ENCODE assay signal across 18 cellular contexts in the genomic region with DNA sequence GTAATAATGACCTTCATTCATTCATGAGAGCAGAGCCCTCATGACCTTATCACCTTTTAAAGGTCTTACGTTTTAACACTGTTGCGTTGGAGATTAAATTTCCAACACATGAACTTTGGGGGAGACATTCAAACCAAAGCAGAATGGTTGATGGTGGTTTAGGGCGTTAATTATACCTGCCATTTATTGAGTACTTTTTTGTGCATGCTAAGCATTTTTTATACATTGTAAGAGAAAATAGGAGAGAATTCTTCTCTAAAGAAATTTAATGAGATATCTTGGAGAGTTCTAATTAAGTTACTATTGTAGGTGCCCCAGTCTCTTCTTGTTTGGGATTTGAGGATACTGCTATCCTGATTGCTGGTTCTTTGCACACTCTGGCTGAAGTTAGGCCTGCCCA. TPM values are rescaled to one million over a fixed set of nuclear protein-coding genes. Genes with fewer than 3 reads are reported as not detected.
DNase-seq lines count a peak whose midpoint lies in the region; ATAC-seq, FAIRE-seq and TF ChIP-seq lines count a peak whose summit lies in the region.
"Had no signal": no experiment of that assay in that cellular context is flagged by ENCODE, and none has a peak within 500 bp of the region (broad histone marks: within the 10 kb centered on the region; RNA-seq: fewer than 3 reads in every experiment).

No MANE protein-coding gene starts in this region.

- H3K14ac ChIP-seq in IMR-90 (replicated peaks; ENCODE audit: low read depth, low read length) (no peak overlapping the region), H1 (ENCODE audit: insufficient read length) (no peak overlapping the region)

- H3K36me3 ChIP-seq in IMR-90 (ENCODE audit: control insufficient read depth, insufficient read depth, low read length) (no peaks in the 10 kb centered on the region), H1 (ENCODE audit: control insufficient read depth in 2 of 4, insufficient read depth in 4 of 4, low read length in 3 of 4) (no peaks in the 10 kb centered on the region), SK-N-SH (replicated peaks in 1 of 2; ENCODE audit: control insufficient read depth in 1 of 2, insufficient read depth in 2 of 2, low read length in 1 of 2) (no peaks in the 10 kb centered on the region)

- H3K56ac ChIP-seq in IMR-90 (ENCODE audit: extremely low read depth, insufficient read depth, low read length) (no peak overlapping the region), H1 (replicated peaks; ENCODE audit: insufficient read length, low read depth, low read length) (no peak overlapping the region)

- POLR2A ChIA-PET in A549 (lab: Yijun Ruan, JAX): no interaction called here
- POLR2A ChIA-PET in IMR-90 (lab: Charles Lee; ENCODE audit: unreplicated experiment): no interaction called here
- POLR2A ChIA-PET in H1 (lab: Charles Lee; ENCODE audit: partially characterized antibody): no interaction called here
- POLR2A ChIA-PET in SK-N-SH (lab: Yijun Ruan, JAX): no interaction called here

- H3K4me3 Mint-ChIP-seq in T-helper 17 cell: no peak overlapping the region

- no peak for FAIRE-seq in A549 (lab: Jason Lieb, UNC)
- FAIRE-seq in H1 (lab: Jason Lieb, UNC): no peak
- FAIRE-seq: GM12892 had no signal

- no peak for ATAC-seq in A549
- no peak for ATAC-seq in IMR-90 (ENCODE audit: low read depth)
- ATAC-seq in T-helper 17 cell: no peak

- H3K79me2 ChIP-seq in H1 (ENCODE audit: control insufficient read depth in 1 of 2, insufficient read depth in 2 of 2, low read length in 2 of 2): peaks cover 0 to 86% of the 10 kb centered on the region in 2 experiments; a peak in 2 of 4 replicates
- H3K79me2 ChIP-seq in SK-N-SH (ENCODE audit: insufficient read depth): peaks cover 91% of the 10 kb centered on the region

- H3F3A ChIP-seq in SK-N-SH (replicated peaks; ENCODE audit: insufficient read depth): peaks cover 4% of the 10 kb centered on the region

- H3K18ac ChIP-seq in IMR-90 (ENCODE audit: low read depth, low read length): no peak overlapping the region
- no peak overlapping the region for H3K18ac ChIP-seq in H1 (ENCODE audit: extremely low read depth, low read length)

- H2BK15ac ChIP-seq in IMR-90 (ENCODE audit: low read depth, low read length): no peak overlapping the region
- no peak overlapping the region for H2BK15ac ChIP-seq in H1 (ENCODE audit: low read length)

- no peak overlapping the region for H3K27ac Mint-ChIP-seq in T-helper 17 cell
- H3K27ac Mint-ChIP-seq: CD4-positive, alpha-beta memory T cell had no signal

- no peak overlapping the region for H3K4me3 ChIP-seq in A549
- H3K4me3 ChIP-seq in IMR-90 (ENCODE audit: insufficient read depth, low read depth, low read length): no peak overlapping the region
- H3K4me3 ChIP-seq in H1 (ENCODE audit: extremely low read depth in 1 of 4, insufficient read depth in 2 of 4, low read depth in 3 of 4, low read length in 4 of 4): no peak overlapping the region
- no peak overlapping the region for H3K4me3 ChIP-seq in SK-N-SH (ENCODE audit: low read depth in 2 of 2, low read length in 1 of 2)

- no peaks in the 10 kb centered on the region for H3K27me3 Mint-ChIP-seq in T-helper 17 cell
- H3K27me3 Mint-ChIP-seq: CD4-positive, alpha-beta memory T cell had no signal

- H3K4me2 ChIP-seq in A549 (no peak overlapping the region), IMR-90 (ENCODE audit: low read depth, low read length) (no peak overlapping the region), H1 (ENCODE audit: insufficient read depth in 1 of 2, low read depth in 2 of 2, low read length in 2 of 2) (no peak overlapping the region), SK-N-SH (no peak overlapping the region)

- no peak overlapping the region for H4K5ac ChIP-seq in IMR-90 (ENCODE audit: low read depth, low read length)
- no peak overlapping the region for H4K5ac ChIP-seq in H1 (ENCODE audit: insufficient read length, low read depth, low read length)

- 93% methylated on average over 3 of the region's 3 CpGs for whole genome bisulfite sequencing in A549 (ENCODE audit: missing lambda C conversion rate)
- no CpG with 5 or more reads among the region's 3 CpGs for WGBS in IMR-90 (ENCODE audit: extremely low coverage in 2 of 2, insufficient read length in 1 of 2), 2 experiments
- 100% methylated on average over 3 of the region's 3 CpGs; no CpG with 5 or more reads in 1 of the 2 experiments for WGBS in H1 (ENCODE audit: extremely low coverage in 1 of 2, insufficient coverage in 1 of 2, insufficient read length in 1 of 2, insufficient replicate concordance in 2 of 2, low coverage in 1 of 2, low lambda C conversion rate in 2 of 2, missing lambda C conversion rate in 1 of 2), 2 experiments
- WGBS in SK-N-SH (ENCODE audit: low lambda C conversion rate): 93% methylated on average over 3 of the region's 3 CpGs

- peaks cover 39% of the 10 kb centered on the region for H3K4me1 ChIP-seq in A549
- peaks cover 14% of the 10 kb centered on the region for H3K4me1 ChIP-seq in IMR-90 (ENCODE audit: control insufficient read depth, insufficient read depth, low read length)
- peaks cover 0 to 7% (median 2%) of the 10 kb centered on the region in 4 experiments; a peak in 3 of 7 replicates for H3K4me1 ChIP-seq in H1 (replicated peaks in 1 of 4; ENCODE audit: control insufficient read depth in 3 of 4, insufficient read depth in 4 of 4, low read length in 3 of 4)
- peaks cover 0 to 14% of the 10 kb centered on the region in 2 experiments; a peak in 3 of 4 replicates for H3K4me1 ChIP-seq in SK-N-SH (ENCODE audit: control insufficient read depth in 1 of 2, insufficient read depth in 2 of 2, low read depth in 1 of 2, low read length in 1 of 2)

- 0 out of 3 replicates have a peak, but pooled peaks cover 2% of the 10 kb centered on the region for H3K9me3 ChIP-seq in A549
- H3K9me3 ChIP-seq in IMR-90 (ENCODE audit: control insufficient read depth, insufficient read depth, low read length): no peaks in the 10 kb centered on the region
- peaks cover 0 to 8% of the 10 kb centered on the region in 2 experiments; a peak in 1 of 4 replicates for H3K9me3 ChIP-seq in H1 (ENCODE audit: insufficient read depth in 2 of 2, low read depth in 1 of 2, low read length in 1 of 2)
- H3K9me3 ChIP-seq in T-helper 17 cell (ENCODE audit: control insufficient read depth, low read length, poor library complexity, severe bottlenecking): no peaks in the 10 kb centered on the region
- no peaks in the 10 kb centered on the region for H3K9me3 ChIP-seq in SK-N-SH

- no peak overlapping the region for H2AFZ ChIP-seq in IMR-90 (replicated peaks; ENCODE audit: low read length, poor library complexity)
- H2AFZ ChIP-seq in H1 (ENCODE audit: low read length): no peak overlapping the region
- no peak overlapping the region for H2AFZ ChIP-seq in SK-N-SH (ENCODE audit: low read depth)

- H2AK9ac ChIP-seq in IMR-90 (replicated peaks; ENCODE audit: low read depth, low read length, poor library complexity): no peak overlapping the region

- H4K91ac ChIP-seq in IMR-90 (ENCODE audit: insufficient read depth, low read depth, low read length) (no peak overlapping the region), H1 (replicated peaks; ENCODE audit: insufficient read length, low read length) (no peak overlapping the region)

- BruUV-seq in IMR-90 (replicated peaks; lab: Mats Ljungman, UMichigan): no TSS peak

- TF ChIP-seq POLR2A in A549 (IDR thresholded peaks at IDR 0.05; ENCODE audit: low read length) (no peak), IMR-90 (IDR thresholded peaks at IDR 0.05; ENCODE audit: low read depth, low read length) (no peak), H1 (IDR thresholded peaks at IDR 0.05; ENCODE audit: control extremely low read depth in 1 of 2, low read depth in 2 of 2, low read length in 2 of 2) (no peak)

- H2BK5ac ChIP-seq in IMR-90 (ENCODE audit: low read depth, low read length, poor library complexity, severe bottlenecking) (no peak overlapping the region), H1 (ENCODE audit: low read depth, low read length) (no peak overlapping the region)

- H3K36me3 Mint-ChIP-seq in T-helper 17 cell (ENCODE audit: low read depth): no peaks in the 10 kb centered on the region

- H3K9me1 ChIP-seq in IMR-90 (ENCODE audit: insufficient read depth, low read length): peaks cover 3% of the 10 kb centered on the region

- no peak overlapping the region for H4K8ac ChIP-seq in IMR-90 (ENCODE audit: low read depth in 2 of 2, low read length in 2 of 2)
- H4K8ac ChIP-seq in H1 (ENCODE audit: extremely low read depth, insufficient read depth, low read length): no peak overlapping the region

- H3K79me1 ChIP-seq in IMR-90 (ENCODE audit: low read depth in 1 of 2, low read length in 2 of 2) (peaks cover 20 to 51% of the 10 kb centered on the region in 2 experiments), H1 (ENCODE audit: low read depth, low read length) (no peaks in the 10 kb centered on the region; the same call in 1 of the 2 replicates)

- no peaks in the 10 kb centered on the region for H3K9me2 ChIP-seq in SK-N-SH

- no peak for TF ChIP-seq EP300 in A549 (IDR thresholded peaks at IDR 0.05)
- TF ChIP-seq EP300 in H1 (IDR thresholded peaks at IDR 0.05; ENCODE audit: borderline replicate concordance in 1 of 2, low read depth in 2 of 2, low read length in 2 of 2): no peak
- no peak for TF ChIP-seq EP300 in SK-N-SH (IDR thresholded peaks at IDR 0.05; ENCODE audit: borderline replicate concordance in 1 of 2, low read depth in 1 of 2, low read length in 1 of 2)

- dilution Hi-C loops in IMR-90 (cut with HindIII; ENCODE audit: low sequenced_read_pairs, unreplicated experiment): no loop called here

- H3K27me3 ChIP-seq in IMR-90 (ENCODE audit: control insufficient read depth, insufficient read depth, low read length) (no peaks in the 10 kb centered on the region), H1 (replicated peaks in 1 of 4; ENCODE audit: control insufficient read depth in 3 of 4, extremely low read depth in 1 of 4, insufficient read depth in 3 of 4, low read length in 3 of 4) (no peaks in the 10 kb centered on the region), SK-N-SH (ENCODE audit: insufficient read depth) (no peaks in the 10 kb centered on the region)

- H4K20me1 ChIP-seq in IMR-90 (ENCODE audit: insufficient read depth, low read length): peaks cover 49% of the 10 kb centered on the region
- peaks cover 0 to 1% of the 10 kb centered on the region in 2 experiments for H4K20me1 ChIP-seq in H1 (replicated peaks in 1 of 2; ENCODE audit: control insufficient read depth in 1 of 2, insufficient read depth in 2 of 2, low read length in 2 of 2)
- H4K20me1 ChIP-seq in SK-N-SH (ENCODE audit: insufficient read depth): peaks cover 22% of the 10 kb centered on the region

- CTCF ChIA-PET in A549 (lab: Yijun Ruan, JAX): no interaction called here
- CTCF ChIA-PET in IMR-90 (lab: Yijun Ruan, JAX): no interaction called here
- CTCF ChIA-PET in H1 (lab: Charles Lee; ENCODE audit: partially characterized antibody): no interaction called here
- CTCF ChIA-PET in SK-N-SH (lab: Yijun Ruan, JAX): interaction anchor here (0.6 kb wide), 1 partner anchor 214 kb away, joined by 3 read pairs; no protein-coding TSS in a partner anchor

- DNase-seq in A549 (ENCODE audit: low read depth in 1 of 2, low spot score in 1 of 2) (no peak), IMR-90 (no peak), H1 (ENCODE audit: low read depth in 1 of 2, low spot score in 2 of 2) (no peak), T-helper 17 cell (no peak), SK-N-SH (no peak)
- DNase-seq: 8988T; C1 segment of cervical spinal cord; Calu3; CD4-positive, alpha-beta memory T cell; COR-L47; DMS53; DMS79 treated with DMSO at 0.1 percent for 48 hours; GF-D8; GOT3; H7; HCEC 1CT had no signal

- H3K27ac ChIP-seq in A549: no peak overlapping the region
- no peak overlapping the region for H3K27ac ChIP-seq in IMR-90 (ENCODE audit: insufficient read depth, low read length)
- no peak overlapping the region for H3K27ac ChIP-seq in H1 (ENCODE audit: low read depth, low read length)
- H3K27ac ChIP-seq in SK-N-SH (ENCODE audit: low read depth in 2 of 2, low read length in 1 of 2): no peak overlapping the region

- H3K4me1 Mint-ChIP-seq in T-helper 17 cell: peaks cover 34% of the 10 kb centered on the region

- H2AK5ac ChIP-seq in IMR-90 (ENCODE audit: low read depth, low read length) (no peak overlapping the region), H1 (ENCODE audit: low read depth, low read length) (0 out of 2 replicates have a peak overlapping the region, but pooled peaks have one; percentile 53)

- H3K9ac ChIP-seq in IMR-90 (ENCODE audit: low read depth, low read length) (no peak overlapping the region), H1 (replicated peaks in 1 of 4; ENCODE audit: extremely low read depth in 1 of 4, low read depth in 3 of 4, low read length in 3 of 4) (no peak overlapping the region), SK-N-SH (no peak overlapping the region)

- no peak overlapping the region for H2BK12ac ChIP-seq in H1 (ENCODE audit: low read depth, low read length)

- intact Hi-C loops in IMR-90 (cut with micrococcal nuclease): no loop called here

- no peaks in the 10 kb centered on the region for H3K23me2 ChIP-seq in H1 (ENCODE audit: low read depth, low read length)

- TF ChIP-seq CTCF in A549 (IDR thresholded peaks at IDR 0.05): no peak
- TF ChIP-seq CTCF in IMR-90 (conservative IDR thresholded peaks at IDR 0.05; ENCODE audit: low read depth, low read length): no peak
- TF ChIP-seq CTCF in H1 (IDR thresholded peaks at IDR 0.05; ENCODE audit: control extremely low read depth in 1 of 3, insufficient read depth in 1 of 3, low read depth in 1 of 3, low read length in 3 of 3): no peak
- no peak for TF ChIP-seq CTCF in SK-N-SH (IDR thresholded peaks at IDR 0.05)

- no peak for TF ChIP-seq RAD21 in A549 (conservative IDR thresholded peaks at IDR 0.05 in 1 of 2, IDR thresholded peaks at IDR 0.05 in 1 of 2)
- TF ChIP-seq RAD21 in IMR-90 (IDR thresholded peaks at IDR 0.05; ENCODE audit: low read length): no peak
- no peak for TF ChIP-seq RAD21 in H1 (IDR thresholded peaks at IDR 0.05 in 1 of 2, conservative IDR thresholded peaks at IDR 0.05 in 1 of 2; ENCODE audit: low read depth in 2 of 2, low read length in 2 of 2)
- no peak for TF ChIP-seq RAD21 in SK-N-SH (IDR thresholded peaks at IDR 0.05; ENCODE audit: low read length)

- in situ Hi-C loops in IMR-90 (cut with MboI; ENCODE audit: low sequenced_read_pairs): no loop called here

- no peak overlapping the region for H2BK120ac ChIP-seq in IMR-90 (ENCODE audit: low read depth, low read length)
- H2BK120ac ChIP-seq in H1 (replicated peaks; ENCODE audit: low read depth, low read length): no peak overlapping the region

- no peak overlapping the region for H3K4ac ChIP-seq in IMR-90 (ENCODE audit: low read depth, low read length)
- no peak overlapping the region for H3K4ac ChIP-seq in H1 (replicated peaks; ENCODE audit: insufficient read length, low read depth, low read length)

- H2BK20ac ChIP-seq in IMR-90 (ENCODE audit: low read depth, low read length): no peak overlapping the region
- no peak overlapping the region for H2BK20ac ChIP-seq in H1 (ENCODE audit: low read length)

- H3K23ac ChIP-seq in IMR-90 (ENCODE audit: low read depth, low read length) (no peak overlapping the region), H1 (ENCODE audit: insufficient read length) (no peak overlapping the region)

RNA-seq across cellular contexts. Expression of a gene that starts 12.4 kb away (rescaled TPM):
- polyA plus RNA-seq in A549 (2011; rRNA removed) (59.4 and 103 TPM in 2 replicates), A549 (2017; fragmentation: RNase III; extraction: RNeasy Plus Mini Kit Qiagen cat#74134 plus additional on column Dnase treatment) (75.7 to 82.3 TPM (median 75.7 TPM) in 3 replicates), IMR-90 (2012; rRNA removed) (52.8 and 73.1 TPM in 2 replicates), H1 (2011; rRNA removed) (15.1 and 26.6 TPM in 2 replicates), SK-N-SH (2012; rRNA removed) (21.6 and 26.3 TPM in 2 replicates)
- polyA plus RNA-seq in A549 (2012; cell fraction: cytosol; rRNA removed): 17.9 and 20.6 TPM in 2 replicates
- polyA plus RNA-seq in A549 (2012; cell fraction: nucleus; rRNA removed): 4.4 and 6.7 TPM in 2 replicates
- polyA minus RNA-seq in A549 (2011; rRNA and poly(A)+ RNA removed): 7.3 and 9.6 TPM in 2 replicates
- total RNA-seq in IMR-90 (2012; rRNA removed) (21.9 and 93.9 TPM in 2 replicates), T-helper 17 cell (10 to 100 TPM; 44.5 to 45.0 TPM)
- polyA plus RNA-seq in IMR-90 (2012; cell fraction: cytosol; rRNA removed): 9.1 and 56.1 TPM in 2 replicates
- 2.9 and 13.2 TPM in 2 replicates for polyA plus RNA-seq in IMR-90 (2012; cell fraction: nucleus; rRNA removed; ENCODE audit: low replicate concordance)
- total RNA-seq in H1 (2021; fragmentation: NEBNext Ultra II Directional; extraction: Animal tissue kit (Norgen Biotek cat#: 25700)): 72.7 and 93.0 TPM in 2 replicates
- 48.4 TPM for polyA plus RNA-seq in H1 (2011; cell fraction: cytosol; rRNA removed)
- polyA plus RNA-seq in H1 (2011; cell fraction: nucleus; rRNA removed): 5.2 TPM
- polyA plus RNA-seq in H1 (2012, experiment 1 of 2): 29.4 to 56.2 TPM (median 32.6 TPM) in 4 replicates
- 21.1 TPM for polyA plus RNA-seq in H1 (2012, experiment 2 of 2)
- polyA plus RNA-seq in H1 (2013, experiment 1 of 2): 35.4 TPM
- 36.2 TPM for polyA plus RNA-seq in H1 (2013, experiment 2 of 2)
- 8.3 and 10.3 TPM in 2 replicates for polyA minus RNA-seq in H1 (2011; rRNA and poly(A)+ RNA removed)
- polyA minus RNA-seq in H1 (2011; cell fraction: cytosol; rRNA and poly(A)+ RNA removed): 13.7 TPM
- 19.3 TPM for polyA minus RNA-seq in H1 (2011; cell fraction: nucleus; rRNA and poly(A)+ RNA removed)
- 39.6 and 64.4 TPM in 2 replicates for polyA plus RNA-seq in SK-N-SH (2012; cell fraction: cytosol; rRNA removed)
- 4.2 and 7.4 TPM in 2 replicates for polyA plus RNA-seq in SK-N-SH (2012; cell fraction: nucleus; rRNA removed)

RNA-seq across cellular contexts. Expression of a gene that starts 12.8 kb away (rescaled TPM):
- 111 and 126 TPM in 2 replicates for polyA plus RNA-seq in A549 (2011; rRNA removed)
- polyA plus RNA-seq in A549 (2012; cell fraction: cytosol; rRNA removed): 27.6 and 27.8 TPM in 2 replicates
- polyA plus RNA-seq in A549 (2012; cell fraction: nucleus; rRNA removed): 7.7 and 13.8 TPM in 2 replicates
- polyA plus RNA-seq in A549 (2017; fragmentation: RNase III; extraction: RNeasy Plus Mini Kit Qiagen cat#74134 plus additional on column Dnase treatment): 43.3 to 49.1 TPM (median 48.9 TPM) in 3 replicates
- polyA minus RNA-seq in A549 (2011; rRNA and poly(A)+ RNA removed): 23.1 and 25.6 TPM in 2 replicates
- 95.7 and 117 TPM in 2 replicates for total RNA-seq in IMR-90 (2012; rRNA removed)
- 55.6 and 68.0 TPM in 2 replicates for polyA plus RNA-seq in IMR-90 (2012; rRNA removed)
- polyA plus RNA-seq in IMR-90 (2012; cell fraction: cytosol; rRNA removed): 9.7 and 37.2 TPM in 2 replicates
- polyA plus RNA-seq in IMR-90 (2012; cell fraction: nucleus; rRNA removed; ENCODE audit: low replicate concordance): 11.0 and 50.0 TPM in 2 replicates
- 49.3 and 51.4 TPM in 2 replicates for total RNA-seq in H1 (2021; fragmentation: NEBNext Ultra II Directional; extraction: Animal tissue kit (Norgen Biotek cat#: 25700))
- 11.2 and 23.8 TPM in 2 replicates for polyA plus RNA-seq in H1 (2011; rRNA removed)
- 32.3 TPM for polyA plus RNA-seq in H1 (2011; cell fraction: cytosol; rRNA removed)
- polyA plus RNA-seq in H1 (2011; cell fraction: nucleus; rRNA removed): 13.1 TPM
- polyA plus RNA-seq in H1 (2012, experiment 1 of 2): 25.7 to 55.8 TPM (median 35.8 TPM) in 4 replicates
- polyA plus RNA-seq in H1 (2012, experiment 2 of 2): 18.2 TPM
- polyA plus RNA-seq in H1 (2013, experiment 1 of 2): 35.6 TPM
- 39.7 TPM for polyA plus RNA-seq in H1 (2013, experiment 2 of 2)
- 24.0 and 47.7 TPM in 2 replicates for polyA minus RNA-seq in H1 (2011; rRNA and poly(A)+ RNA removed)
- polyA minus RNA-seq in H1 (2011; cell fraction: cytosol; rRNA and poly(A)+ RNA removed): 22.2 TPM
- polyA minus RNA-seq in H1 (2011; cell fraction: nucleus; rRNA and poly(A)+ RNA removed): 69.0 TPM
- 10 to 100 TPM; 58.0 to 64.2 TPM for total RNA-seq in T-helper 17 cell
- 29.1 and 39.0 TPM in 2 replicates for polyA plus RNA-seq in SK-N-SH (2012; rRNA removed)
- polyA plus RNA-seq in SK-N-SH (2012; cell fraction: cytosol; rRNA removed): 47.3 and 68.6 TPM in 2 replicates
- polyA plus RNA-seq in SK-N-SH (2012; cell fraction: nucleus; rRNA removed): 16.3 and 35.2 TPM in 2 replicates

RNA-seq across cellular contexts. Expression of a gene that starts 37.7 kb away (rescaled TPM):
- polyA plus RNA-seq in A549 (2011; rRNA removed): not detected in 2 replicates
- polyA plus RNA-seq in A549 (2012; cell fraction: cytosol; rRNA removed): not detected in 2 replicates
- 0.04 TPM in 1 of 2 replicates, not detected in the other for polyA plus RNA-seq in A549 (2012; cell fraction: nucleus; rRNA removed)
- not detected in 3 replicates for polyA plus RNA-seq in A549 (2017; fragmentation: RNase III; extraction: RNeasy Plus Mini Kit Qiagen cat#74134 plus additional on column Dnase treatment)
- not detected in 2 replicates for polyA minus RNA-seq in A549 (2011; rRNA and poly(A)+ RNA removed)
- 3.3 and 8.6 TPM in 2 replicates for total RNA-seq in IMR-90 (2012; rRNA removed)
- polyA plus RNA-seq in IMR-90 (2012; rRNA removed): 4.8 and 7.9 TPM in 2 replicates
- 6.2 and 15.1 TPM in 2 replicates for polyA plus RNA-seq in IMR-90 (2012; cell fraction: cytosol; rRNA removed)
- 2.2 and 11.1 TPM in 2 replicates for polyA plus RNA-seq in IMR-90 (2012; cell fraction: nucleus; rRNA removed; ENCODE audit: low replicate concordance)
- 25.4 and 26.1 TPM in 2 replicates for total RNA-seq in H1 (2021; fragmentation: NEBNext Ultra II Directional; extraction: Animal tissue kit (Norgen Biotek cat#: 25700))
- polyA plus RNA-seq in H1 (2011; rRNA removed): 29.5 and 47.1 TPM in 2 replicates
- 41.9 TPM for polyA plus RNA-seq in H1 (2011; cell fraction: cytosol; rRNA removed)
- polyA plus RNA-seq in H1 (2011; cell fraction: nucleus; rRNA removed): 46.2 TPM
- 20.2 to 26.1 TPM (median 21.1 TPM) in 4 replicates for polyA plus RNA-seq in H1 (2012, experiment 1 of 2)
- 2.6 TPM for polyA plus RNA-seq in H1 (2012, experiment 2 of 2)
- 15.1 TPM for polyA plus RNA-seq in H1 (2013, experiment 1 of 2)
- 12.5 TPM for polyA plus RNA-seq in H1 (2013, experiment 2 of 2)
- polyA minus RNA-seq in H1 (2011; rRNA and poly(A)+ RNA removed): 16.6 and 23.0 TPM in 2 replicates
- polyA minus RNA-seq in H1 (2011; cell fraction: cytosol; rRNA and poly(A)+ RNA removed): 29.2 TPM
- polyA minus RNA-seq in H1 (2011; cell fraction: nucleus; rRNA and poly(A)+ RNA removed): 30.5 TPM
- not detected for total RNA-seq in T-helper 17 cell
- polyA plus RNA-seq in SK-N-SH (2012; rRNA removed): 2.9 and 3.1 TPM in 2 replicates
- polyA plus RNA-seq in SK-N-SH (2012; cell fraction: cytosol; rRNA removed): 2.8 and 3.0 TPM in 2 replicates
- 2.4 and 6.1 TPM in 2 replicates for polyA plus RNA-seq in SK-N-SH (2012; cell fraction: nucleus; rRNA removed)
- total RNA-seq: Calu3, G401 had no signal
- polyA plus RNA-seq: CD4-positive, alpha-beta memory T cell had no signal
